ENCODE assay signal across 1 cellular context in genomic region chr2:199463000-199463692, GRCh38.
TF ChIP-seq lines count a peak whose summit lies in the region.

No MANE protein-coding gene starts in this region.

TF ChIP-seq in HepG2, 621 proteins besides CTCF, POLR2A, EP300 and RAD21 (continued from another document and continues in another):
- TF ChIP-seq GLMP (CRISPR knock-in tag; IDR thresholded peaks at IDR 0.05; ENCODE audit: borderline replicate concordance) (no peak), BRD4 (CRISPR knock-in tag; IDR thresholded peaks at IDR 0.05) (no peak), CAMTA2 (CRISPR knock-in tag; IDR thresholded peaks at IDR 0.05; ENCODE audit: borderline replicate concordance) (no peak), ARNTL (CRISPR knock-in tag; IDR thresholded peaks at IDR 0.05) (no peak), TEF (CRISPR knock-in tag; IDR thresholded peaks at IDR 0.05) (no peak), FUBP1 (CRISPR knock-in tag; IDR thresholded peaks at IDR 0.05; ENCODE audit: borderline replicate concordance) (no peak), ZNF441 (CRISPR knock-in tag; IDR thresholded peaks at IDR 0.05; ENCODE audit: borderline replicate concordance) (no peak), ISX (CRISPR knock-in tag; conservative IDR thresholded peaks at IDR 0.05) (no peak), ZNF430 (CRISPR knock-in tag; IDR thresholded peaks at IDR 0.05) (peak; percentile 85; the same call in 1 of the 2 replicates), SOX13 (IDR thresholded peaks at IDR 0.05) (peak; percentile 38; the same call in 1 of the 2 replicates), SOX13 (CRISPR knock-in tag; conservative IDR thresholded peaks at IDR 0.05 in 1 of 2, IDR thresholded peaks at IDR 0.05 in 1 of 2) (peak in 1 of 2 experiments; percentile 34; a peak in 1 of 4 replicates), PAF1 (CRISPR knock-in tag; IDR thresholded peaks at IDR 0.05) (no peak), HINFP (CRISPR knock-in tag; IDR thresholded peaks at IDR 0.05; ENCODE audit: low read depth) (peak; percentile 70; the same call in 1 of the 2 replicates), BCL6 (CRISPR knock-in tag; IDR thresholded peaks at IDR 0.05) (peak; percentile 56), GFI1 (CRISPR knock-in tag; IDR thresholded peaks at IDR 0.05; ENCODE audit: borderline replicate concordance) (no peak), CC2D1A (CRISPR knock-in tag; IDR thresholded peaks at IDR 0.05) (no peak), RBFOX2 (IDR thresholded peaks at IDR 0.05; ENCODE audit: low read depth, low read length) (0 out of 2 replicates have a peak, but pooled peaks have one; percentile 28), MAF1 (CRISPR knock-in tag; IDR thresholded peaks at IDR 0.05; ENCODE audit: borderline replicate concordance) (peak; percentile 64; the same call in 1 of the 2 replicates), THYN1 (CRISPR knock-in tag; IDR thresholded peaks at IDR 0.05; ENCODE audit: borderline replicate concordance, low read depth) (no peak), HOMEZ (CRISPR knock-in tag; IDR thresholded peaks at IDR 0.05; ENCODE audit: low read depth) (peak; percentile 26; the same call in 1 of the 2 replicates), ZNF768 (CRISPR knock-in tag; IDR thresholded peaks at IDR 0.05) (peak; percentile 50; the same call in 1 of the 2 replicates), ELK4 (CRISPR knock-in tag; IDR thresholded peaks at IDR 0.05; ENCODE audit: borderline replicate concordance) (no peak), PHB2 (IDR thresholded peaks at IDR 0.05; ENCODE audit: partially characterized antibody) (no peak), ZNF800 (CRISPR knock-in tag; IDR thresholded peaks at IDR 0.05) (peak; percentile 67; the same call in 1 of the 2 replicates), POLR2G (IDR thresholded peaks at IDR 0.05; ENCODE audit: low read depth, low read length) (no peak), GPBP1L1 (CRISPR knock-in tag; IDR thresholded peaks at IDR 0.05) (no peak), RNF2 (conservative IDR thresholded peaks at IDR 0.05; ENCODE audit: low read depth) (0 out of 2 replicates have a peak, but pooled peaks have one; percentile 69), BRCA1 (CRISPR knock-in tag; IDR thresholded peaks at IDR 0.05) (no peak), HMG20B (CRISPR knock-in tag; conservative IDR thresholded peaks at IDR 0.05) (no peak; the same call in 1 of the 2 replicates), ASH2L (IDR thresholded peaks at IDR 0.05; ENCODE audit: insufficient read length, low read depth, low read length) (peak; percentile 63), POLR2AphosphoS5 (IDR thresholded peaks at IDR 0.05; ENCODE audit: low read depth, low read length) (no peak), ATF5 (CRISPR knock-in tag; IDR thresholded peaks at IDR 0.05; ENCODE audit: low read depth) (no peak), SP1 (IDR thresholded peaks at IDR 0.05) (no peak), SP1 (CRISPR knock-in tag; IDR thresholded peaks at IDR 0.05) (no peak; the same call in 1 of the 2 replicates), MED13 (CRISPR knock-in tag; IDR thresholded peaks at IDR 0.05) (peak; percentile 69; the same call in 1 of the 2 replicates), KAT7 (CRISPR knock-in tag; IDR thresholded peaks at IDR 0.05; ENCODE audit: borderline replicate concordance) (peak; percentile 78; the same call in 1 of the 2 replicates), TSC22D2 (CRISPR knock-in tag; IDR thresholded peaks at IDR 0.05; ENCODE audit: borderline replicate concordance) (no peak), GTF3A (CRISPR knock-in tag; conservative IDR thresholded peaks at IDR 0.05) (0 out of 2 replicates have a peak, but pooled peaks have one; percentile 37), ZFP90 (CRISPR knock-in tag; IDR thresholded peaks at IDR 0.05; ENCODE audit: borderline replicate concordance) (no peak), ZNF512 (CRISPR knock-in tag; IDR thresholded peaks at IDR 0.05) (no peak), ATM (IDR thresholded peaks at IDR 0.05; ENCODE audit: borderline replicate concordance) (no peak), ZNF598 (CRISPR knock-in tag; IDR thresholded peaks at IDR 0.05; ENCODE audit: borderline replicate concordance) (peak; percentile 70; the same call in 1 of the 2 replicates), TOPORS (CRISPR knock-in tag; IDR thresholded peaks at IDR 0.05) (no peak), PBX3 (CRISPR knock-in tag; IDR thresholded peaks at IDR 0.05; ENCODE audit: borderline replicate concordance) (no peak), SKI (IDR thresholded peaks at IDR 0.05; ENCODE audit: partially characterized antibody) (peak; percentile 17), ATF3 (CRISPR knock-in tag; IDR thresholded peaks at IDR 0.05) (peak; percentile 24; the same call in 1 of the 2 replicates), MXI1 (IDR thresholded peaks at IDR 0.05; ENCODE audit: borderline replicate concordance, low read depth, low read length) (0 out of 3 replicates have a peak, but pooled peaks have one; percentile 31), PHF8 (CRISPR knock-in tag; IDR thresholded peaks at IDR 0.05) (peak; percentile 58), HMG20A (CRISPR knock-in tag; IDR thresholded peaks at IDR 0.05; ENCODE audit: borderline replicate concordance) (no peak)
